In the genomic region with DNA sequence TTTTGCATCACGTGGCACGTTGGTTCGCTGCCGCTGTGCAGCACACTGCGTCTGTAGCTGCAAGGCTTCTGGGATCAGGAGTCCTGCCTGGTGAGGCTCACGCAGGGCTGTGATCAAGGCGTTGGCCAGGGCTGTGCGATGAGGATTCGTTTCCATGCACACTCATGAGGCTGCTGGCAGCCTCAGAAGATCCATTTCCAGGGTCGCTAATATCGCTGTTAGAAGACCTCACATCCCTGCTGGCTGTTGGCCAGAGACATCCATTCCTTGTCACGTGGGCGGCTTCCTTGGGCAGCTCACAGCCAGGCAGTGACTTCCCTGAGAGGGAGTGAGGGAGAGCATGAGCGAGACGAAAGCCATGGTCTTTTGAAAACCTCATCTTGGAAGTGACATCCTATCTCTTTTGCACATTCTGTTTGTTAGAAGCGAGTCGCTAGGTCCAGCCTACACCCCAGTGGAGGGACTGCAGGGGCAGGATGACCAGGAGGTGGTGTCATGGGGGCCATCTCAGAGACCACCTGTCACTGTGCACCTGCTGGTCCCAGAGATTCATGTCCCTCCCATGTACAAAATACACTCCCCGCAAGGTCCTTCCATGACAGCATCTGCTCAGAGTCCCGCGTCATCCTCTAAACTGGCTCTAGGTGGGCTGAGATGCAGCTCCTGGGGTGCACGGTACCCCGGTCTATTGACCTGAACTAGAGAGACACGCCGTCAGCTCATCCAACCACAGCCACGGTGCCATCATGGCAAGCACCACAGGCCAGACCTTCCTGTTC, we compare ENCODE assay signal across 1 cellular context.
TF ChIP-seq lines count a peak whose summit lies in the region.

No MANE protein-coding gene starts in this region.

TF ChIP-seq in IMR-90, 13 proteins besides CTCF, POLR2A, EP300 and RAD21:
- no peak for TF ChIP-seq CEBPB (IDR thresholded peaks at IDR 0.05; ENCODE audit: low read depth, low read length)
- TF ChIP-seq RCOR1 (IDR thresholded peaks at IDR 0.05; ENCODE audit: insufficient replicate concordance, low read length) = no peak
- TF ChIP-seq CHD1 (IDR thresholded peaks at IDR 0.05; ENCODE audit: low read depth, low read length) = no peak
- TF ChIP-seq, protein P1, sequence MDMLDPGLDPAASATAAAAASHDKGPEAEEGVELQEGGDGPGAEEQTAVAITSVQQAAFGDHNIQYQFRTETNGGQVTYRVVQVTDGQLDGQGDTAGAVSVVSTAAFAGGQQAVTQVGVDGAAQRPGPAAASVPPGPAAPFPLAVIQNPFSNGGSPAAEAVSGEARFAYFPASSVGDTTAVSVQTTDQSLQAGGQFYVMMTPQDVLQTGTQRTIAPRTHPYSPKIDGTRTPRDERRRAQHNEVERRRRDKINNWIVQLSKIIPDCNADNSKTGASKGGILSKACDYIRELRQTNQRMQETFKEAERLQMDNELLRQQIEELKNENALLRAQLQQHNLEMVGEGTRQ (IDR thresholded peaks at IDR 0.05; ENCODE audit: low read depth, low read length) = peak; percentile 68
- TF ChIP-seq NFE2L2 (IDR thresholded peaks at IDR 0.05; ENCODE audit: low read depth, low read length) = no peak
